ENCODE assay signal across 15 cellular contexts in genomic region chr3:108420926-108421325, GRCh38.
DNase-seq lines count a peak whose midpoint lies in the region; ATAC-seq and TF ChIP-seq lines count a peak whose summit lies in the region.
"Had no signal": no experiment of that assay in that cellular context is flagged by ENCODE, and none has a peak within 500 bp of the region (broad histone marks: within the 10 kb centered on the region; RNA-seq: fewer than 3 reads in every experiment).

No MANE protein-coding gene starts in this region.

- peaks cover 7 to 13% of the 10 kb centered on the region in 2 donors for H3K4me1 Mint-ChIP-seq in stimulated activated naive B cell treated with anti-CD40 and anti-IgM and Interleukin-4, amounts not matched to agents 10 μg/mL and 1 μg/mL and 100 μg/mL, for 72 hours

- peak; percentile 98 for ATAC-seq in RWPE2 (ENCODE audit: low read depth)
- ATAC-seq in stimulated activated naive B cell treated with anti-CD40 and anti-IgM and Interleukin-4, amounts not matched to agents 10 μg/mL and 1 μg/mL and 100 μg/mL, for 72 hours (replicated peaks) = no peak
- ATAC-seq in HG03432 (IDR thresholded peaks at IDR 0.05; ENCODE audit: unreplicated experiment) = no peak

- H3K36me3 ChIP-seq in RWPE2 (ENCODE audit: low read depth) = no peaks in the 10 kb centered on the region
- H3K36me3 ChIP-seq: adrenal gland, BLaER1 had no signal

- peaks cover 4% of the 10 kb centered on the region for H3K4me1 ChIP-seq in RWPE2 (ENCODE audit: insufficient read depth, poor library complexity, severe bottlenecking)
- H3K4me1 ChIP-seq: adrenal gland had no signal

- no peaks in the 10 kb centered on the region for H3K9me3 ChIP-seq in RWPE2 (ENCODE audit: severe bottlenecking)
- H3K9me3 ChIP-seq: adrenal gland had no signal

- H3K27me3 ChIP-seq in RWPE2 (ENCODE audit: insufficient read depth, poor library complexity, severe bottlenecking) = no peaks in the 10 kb centered on the region
- H3K27me3 ChIP-seq: adrenal gland, BLaER1 had no signal

- no peaks in the 10 kb centered on the region for H3K9me3 Mint-ChIP-seq in stimulated activated naive B cell treated with anti-CD40 and anti-IgM and Interleukin-4, amounts not matched to agents 10 μg/mL and 1 μg/mL and 100 μg/mL, for 72 hours
- H3K9me3 Mint-ChIP-seq: memory B cell; T-helper 1 cell treated with Interleukin-12 subunit alpha and Interleukin-12 subunit beta and Interleukin-4 antibody, amounts not matched to agents 30 μg/mL and 1 μg/mL, for 36 hours had no signal

- no peak overlapping the region for H3K27ac ChIP-seq in RWPE2 (ENCODE audit: poor library complexity, severe bottlenecking)
- H3K27ac ChIP-seq: adrenal gland, BLaER1 had no signal

- H3K4me3 ChIP-seq in RWPE2 (ENCODE audit: severe bottlenecking) = no peak overlapping the region
- H3K4me3 ChIP-seq: adrenal gland, BLaER1 had no signal

- DNase-seq in stimulated activated CD4-positive, alpha-beta T cell treated with anti-CD3 and anti-CD28 coated beads, Interleukin-15, amount 100 ng/mL, for 24 hours = peak; percentile 4
- no peak for DNase-seq in stimulated activated CD4-positive, alpha-beta T cell treated with anti-CD3 and anti-CD28 coated beads, Interleukin-2, amount 100 ng/mL, for 48 hours
- DNase-seq in RWPE2 (ENCODE audit: low spot score) (no peak), fibroblast of gingiva (ENCODE audit: low read depth) (peak; percentile 25), NCI-H1048 (lab: John Stamatoyannopoulos, UW) (no peak), DMS 273 (lab: John Stamatoyannopoulos, UW; ENCODE audit: unreplicated experiment) (no peak)
- no peak for DNase-seq in stimulated activated naive B cell treated with anti-CD40 and anti-IgM and Interleukin-4, amounts not matched to agents 10 μg/mL and 1 μg/mL and 100 μg/mL, for 72 hours
- DNase-seq: adrenal gland; effector CD8-positive, alpha-beta T cell; KBM-7; NCI-H2029 treated with DMSO at 0.1 percent for 48 hours had no signal

- H3K27me3 Mint-ChIP-seq in stimulated activated naive B cell treated with anti-CD40 and anti-IgM and Interleukin-4, amounts not matched to agents 10 μg/mL and 1 μg/mL and 100 μg/mL, for 72 hours = peaks cover 0 to 7% of the 10 kb centered on the region in 2 donors
- H3K27me3 Mint-ChIP-seq: memory B cell had no signal

- no peak overlapping the region for H3K4me3 Mint-ChIP-seq in stimulated activated naive B cell treated with anti-CD40 and anti-IgM and Interleukin-4, amounts not matched to agents 10 μg/mL and 1 μg/mL and 100 μg/mL, for 72 hours
- H3K4me3 Mint-ChIP-seq: memory B cell; T-helper 1 cell treated with Interleukin-12 subunit alpha and Interleukin-12 subunit beta and Interleukin-4 antibody, amounts not matched to agents 30 μg/mL and 1 μg/mL, for 36 hours had no signal

- H3K36me3 Mint-ChIP-seq in stimulated activated naive B cell treated with anti-CD40 and anti-IgM and Interleukin-4, amounts not matched to agents 10 μg/mL and 1 μg/mL and 100 μg/mL, for 72 hours = no peaks in the 10 kb centered on the region
- H3K36me3 Mint-ChIP-seq: memory B cell had no signal

- TF ChIP-seq CTCF in RWPE2 (IDR thresholded peaks at IDR 0.05; ENCODE audit: poor library complexity, severe bottlenecking) = no peak

- peak overlapping the region; percentile 25 for H3K27ac Mint-ChIP-seq in stimulated activated naive B cell treated with anti-CD40 and anti-IgM and Interleukin-4, amounts not matched to agents 10 μg/mL and 1 μg/mL and 100 μg/mL, for 72 hours
- H3K27ac Mint-ChIP-seq: memory B cell; T-helper 1 cell treated with Interleukin-12 subunit alpha and Interleukin-12 subunit beta and Interleukin-4 antibody, amounts not matched to agents 30 μg/mL and 1 μg/mL, for 36 hours had no signal

Comparison
In these comparisons a context has a peak if more than half of its experiments do, and no peak if none do; other contexts are left out.
1. DNase-seq: peak in stimulated activated CD4-positive, alpha-beta T cell treated with anti-CD3 and anti-CD28 coated beads, Interleukin-15, amount 100 ng/mL, for 24 hours (single experiment) and fibroblast of gingiva (single experiment); none in stimulated activated CD4-positive, alpha-beta T cell treated with anti-CD3 and anti-CD28 coated beads, Interleukin-2, amount 100 ng/mL, for 48 hours (0 of 2), RWPE2 (single experiment), stimulated activated naive B cell treated with anti-CD40 and anti-IgM and Interleukin-4, amounts not matched to agents 10 μg/mL and 1 μg/mL and 100 μg/mL, for 72 hours (single experiment), NCI-H1048 (single experiment) and DMS 273 (single experiment).